In genomic region chr15:40313531-40314398, GRCh38 we compare ENCODE assay signal across 8 cellular contexts. TPM values are rescaled to one million over a fixed set of nuclear protein-coding genes. Genes with fewer than 3 reads are reported as not detected.
DNase-seq lines count a peak whose midpoint lies in the region; ATAC-seq and TF ChIP-seq lines count a peak whose summit lies in the region.

No MANE protein-coding gene starts in this region.

- TF ChIP-seq CTCF in brain (conservative IDR thresholded peaks at IDR 0.05), result no peak

- no peaks in the 10 kb centered on the region for H3K36me3 Mint-ChIP-seq in brain
- H3K36me3 Mint-ChIP-seq in stimulated activated memory B cell treated with anti-CD40 and anti-IgM and Interleukin-4, amounts not matched to agents 10 μg/mL and 1 μg/mL and 100 μg/mL, for 72 hours, result no peaks in the 10 kb centered on the region

- H3K4me1 Mint-ChIP-seq in brain, result peaks cover 27% of the 10 kb centered on the region
- peaks cover 27% of the 10 kb centered on the region for H3K4me1 Mint-ChIP-seq in stimulated activated memory B cell treated with anti-CD40 and anti-IgM and Interleukin-4, amounts not matched to agents 10 μg/mL and 1 μg/mL and 100 μg/mL, for 72 hours

- peaks cover 36% of the 10 kb centered on the region for H3K27me3 Mint-ChIP-seq in brain
- H3K27me3 Mint-ChIP-seq in stimulated activated memory B cell treated with anti-CD40 and anti-IgM and Interleukin-4, amounts not matched to agents 10 μg/mL and 1 μg/mL and 100 μg/mL, for 72 hours, result peaks cover 22% of the 10 kb centered on the region

- peak overlapping the region in 3 of 5 experiments; percentile 37 to 72 (median 49) for H3K4me3 Mint-ChIP-seq in brain
- H3K4me3 Mint-ChIP-seq in stimulated activated memory B cell treated with anti-CD40 and anti-IgM and Interleukin-4, amounts not matched to agents 10 μg/mL and 1 μg/mL and 100 μg/mL, for 72 hours, result no peak overlapping the region

- H3K9me3 Mint-ChIP-seq in brain, result peaks cover 0 to 3% (median 0%) of the 10 kb centered on the region in 5 experiments
- no peaks in the 10 kb centered on the region for H3K9me3 Mint-ChIP-seq in stimulated activated memory B cell treated with anti-CD40 and anti-IgM and Interleukin-4, amounts not matched to agents 10 μg/mL and 1 μg/mL and 100 μg/mL, for 72 hours

- DNase-seq in activated gamma-delta T cell treated with Interleukin-2 at 50 U/mL for 16 hours, result peak; percentile 67
- no peak for DNase-seq in activated gamma-delta T cell (lab: John Stamatoyannopoulos, UW)
- peak; percentile 65 for DNase-seq in NCI-H345 treated with DMSO at 0.1 percent for 48 hours (lab: John Stamatoyannopoulos, UW; ENCODE audit: unreplicated experiment)
- DNase-seq in pulmonary artery endothelial cell (ENCODE audit: low read depth, low spot score), result peak; percentile 15

- peak overlapping the region; percentile 58 to 97 (median 76) for H3K27ac Mint-ChIP-seq in brain
- no peak overlapping the region for H3K27ac Mint-ChIP-seq in stimulated activated memory B cell treated with anti-CD40 and anti-IgM and Interleukin-4, amounts not matched to agents 10 μg/mL and 1 μg/mL and 100 μg/mL, for 72 hours

- ATAC-seq in GM21367 (IDR thresholded peaks at IDR 0.05; ENCODE audit: unreplicated experiment) (no peak), GM18907 (IDR thresholded peaks at IDR 0.05; ENCODE audit: unreplicated experiment) (no peak)
- no peak for ATAC-seq in stimulated activated memory B cell treated with anti-CD40 and anti-IgM and Interleukin-4, amounts not matched to agents 10 μg/mL and 1 μg/mL and 100 μg/mL, for 72 hours

RNA-seq across cellular contexts. Expression of gene PLCB2, which starts 6.0 kb away (rescaled TPM):
- polyA plus RNA-seq in brain (ENCODE audit: insufficient read depth, low read depth, low replicate concordance), result 3.9 TPM
- 0.56 and 7.1 TPM in 2 replicates for total RNA-seq in pulmonary artery endothelial cell

RNA-seq across cellular contexts. Expression of gene INAFM2, which starts 9.7 kb away (rescaled TPM):
- 9.5 TPM for polyA plus RNA-seq in brain (ENCODE audit: insufficient read depth, low read depth, low replicate concordance)
- total RNA-seq in pulmonary artery endothelial cell, result 20.6 and 28.3 TPM in 2 replicates

RNA-seq across cellular contexts. Expression of gene CCDC9B, which starts 27.0 kb away (rescaled TPM):
- 1.2 TPM for polyA plus RNA-seq in brain (ENCODE audit: insufficient read depth, low read depth, low replicate concordance)
- total RNA-seq in pulmonary artery endothelial cell, result 17.0 and 25.1 TPM in 2 replicates

RNA-seq across cellular contexts. Expression of gene ANKRD63, which starts 30.9 kb away (rescaled TPM):
- polyA plus RNA-seq in brain (ENCODE audit: insufficient read depth, low read depth, low replicate concordance), result not detected
- 0.20 TPM in 1 of 2 replicates, not detected in the other for total RNA-seq in pulmonary artery endothelial cell

RNA-seq across cellular contexts. Expression of gene PHGR1, which starts 37.1 kb away (rescaled TPM):
- not detected for polyA plus RNA-seq in brain (ENCODE audit: insufficient read depth, low read depth, low replicate concordance)
- total RNA-seq in pulmonary artery endothelial cell, result not detected in 2 replicates
